In genomic region chrX:68132749-68133148, GRCh38 we compare ENCODE assay signal across 9 cellular contexts.
"Had no signal": no experiment of that assay in that cellular context is flagged by ENCODE, and none has a peak within 500 bp of the region (broad histone marks: within the 10 kb centered on the region; RNA-seq: fewer than 3 reads in every experiment).

No MANE protein-coding gene starts in this region.

- H3K4me3 ChIP-seq: GM23248, HAP-1, K562 had no signal

- ATAC-seq: HCT116, K562 had no signal

- H3K27ac ChIP-seq: GM23248, HL-60 had no signal

- H3K9me3 ChIP-seq: HAP-1 had no signal

- DNase-seq: GOT3, H7, HFFc6, IMR-90 had no signal

- H3K36me3 ChIP-seq: HAP-1 had no signal
